In genomic region chr3:182729903-182730674, GRCh38 we compare ENCODE assay signal across 1 cellular context.
TF ChIP-seq lines count a peak whose summit lies in the region.

No MANE protein-coding gene starts in this region.

TF ChIP-seq in GM12878, 131 proteins besides CTCF, POLR2A, EP300 and RAD21 (continued from another document and continues in another):
- TF ChIP-seq, protein P1, sequence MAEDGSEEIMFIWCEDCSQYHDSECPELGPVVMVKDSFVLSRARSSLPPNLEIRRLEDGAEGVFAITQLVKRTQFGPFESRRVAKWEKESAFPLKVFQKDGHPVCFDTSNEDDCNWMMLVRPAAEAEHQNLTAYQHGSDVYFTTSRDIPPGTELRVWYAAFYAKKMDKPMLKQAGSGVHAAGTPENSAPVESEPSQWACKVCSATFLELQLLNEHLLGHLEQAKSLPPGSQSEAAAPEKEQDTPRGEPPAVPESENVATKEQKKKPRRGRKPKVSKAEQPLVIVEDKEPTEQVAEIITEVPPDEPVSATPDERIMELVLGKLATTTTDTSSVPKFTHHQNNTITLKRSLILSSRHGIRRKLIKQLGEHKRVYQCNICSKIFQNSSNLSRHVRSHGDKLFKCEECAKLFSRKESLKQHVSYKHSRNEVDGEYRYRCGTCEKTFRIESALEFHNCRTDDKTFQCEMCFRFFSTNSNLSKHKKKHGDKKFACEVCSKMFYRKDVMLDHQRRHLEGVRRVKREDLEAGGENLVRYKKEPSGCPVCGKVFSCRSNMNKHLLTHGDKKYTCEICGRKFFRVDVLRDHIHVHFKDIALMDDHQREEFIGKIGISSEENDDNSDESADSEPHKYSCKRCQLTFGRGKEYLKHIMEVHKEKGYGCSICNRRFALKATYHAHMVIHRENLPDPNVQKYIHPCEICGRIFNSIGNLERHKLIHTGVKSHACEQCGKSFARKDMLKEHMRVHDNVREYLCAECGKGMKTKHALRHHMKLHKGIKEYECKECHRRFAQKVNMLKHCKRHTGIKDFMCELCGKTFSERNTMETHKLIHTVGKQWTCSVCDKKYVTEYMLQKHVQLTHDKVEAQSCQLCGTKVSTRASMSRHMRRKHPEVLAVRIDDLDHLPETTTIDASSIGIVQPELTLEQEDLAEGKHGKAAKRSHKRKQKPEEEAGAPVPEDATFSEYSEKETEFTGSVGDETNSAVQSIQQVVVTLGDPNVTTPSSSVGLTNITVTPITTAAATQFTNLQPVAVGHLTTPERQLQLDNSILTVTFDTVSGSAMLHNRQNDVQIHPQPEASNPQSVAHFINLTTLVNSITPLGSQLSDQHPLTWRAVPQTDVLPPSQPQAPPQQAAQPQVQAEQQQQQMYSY (CRISPR knock-in tag; IDR thresholded peaks at IDR 0.05): no peak
- no peak; the same call in 1 of the 2 replicates for TF ChIP-seq TAF1 (IDR thresholded peaks at IDR 0.05; ENCODE audit: borderline replicate concordance, low read depth, low read length)
- TF ChIP-seq CBX3 (IDR thresholded peaks at IDR 0.05; ENCODE audit: borderline replicate concordance, low read depth): no peak
- TF ChIP-seq, protein P2, sequence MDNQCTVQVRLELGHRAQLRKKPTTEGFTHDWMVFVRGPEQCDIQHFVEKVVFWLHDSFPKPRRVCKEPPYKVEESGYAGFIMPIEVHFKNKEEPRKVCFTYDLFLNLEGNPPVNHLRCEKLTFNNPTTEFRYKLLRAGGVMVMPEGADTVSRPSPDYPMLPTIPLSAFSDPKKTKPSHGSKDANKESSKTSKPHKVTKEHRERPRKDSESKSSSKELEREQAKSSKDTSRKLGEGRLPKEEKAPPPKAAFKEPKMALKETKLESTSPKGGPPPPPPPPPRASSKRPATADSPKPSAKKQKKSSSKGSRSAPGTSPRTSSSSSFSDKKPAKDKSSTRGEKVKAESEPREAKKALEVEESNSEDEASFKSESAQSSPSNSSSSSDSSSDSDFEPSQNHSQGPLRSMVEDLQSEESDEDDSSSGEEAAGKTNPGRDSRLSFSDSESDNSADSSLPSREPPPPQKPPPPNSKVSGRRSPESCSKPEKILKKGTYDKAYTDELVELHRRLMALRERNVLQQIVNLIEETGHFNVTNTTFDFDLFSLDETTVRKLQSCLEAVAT (IDR thresholded peaks at IDR 0.05): no peak
- no peak for TF ChIP-seq FOXK2 (IDR thresholded peaks at IDR 0.05)
- peak; percentile 94 for TF ChIP-seq IKZF2 (IDR thresholded peaks at IDR 0.05)
- TF ChIP-seq HDAC2 (IDR thresholded peaks at IDR 0.05): no peak
- TF ChIP-seq SMC3 (IDR thresholded peaks at IDR 0.05; ENCODE audit: borderline replicate concordance, low read length): no peak
- TF ChIP-seq LARP7 (IDR thresholded peaks at IDR 0.05): no peak
- TF ChIP-seq SMARCA5 (IDR thresholded peaks at IDR 0.05): no peak; the same call in 1 of the 2 replicates
- TF ChIP-seq, protein P3, sequence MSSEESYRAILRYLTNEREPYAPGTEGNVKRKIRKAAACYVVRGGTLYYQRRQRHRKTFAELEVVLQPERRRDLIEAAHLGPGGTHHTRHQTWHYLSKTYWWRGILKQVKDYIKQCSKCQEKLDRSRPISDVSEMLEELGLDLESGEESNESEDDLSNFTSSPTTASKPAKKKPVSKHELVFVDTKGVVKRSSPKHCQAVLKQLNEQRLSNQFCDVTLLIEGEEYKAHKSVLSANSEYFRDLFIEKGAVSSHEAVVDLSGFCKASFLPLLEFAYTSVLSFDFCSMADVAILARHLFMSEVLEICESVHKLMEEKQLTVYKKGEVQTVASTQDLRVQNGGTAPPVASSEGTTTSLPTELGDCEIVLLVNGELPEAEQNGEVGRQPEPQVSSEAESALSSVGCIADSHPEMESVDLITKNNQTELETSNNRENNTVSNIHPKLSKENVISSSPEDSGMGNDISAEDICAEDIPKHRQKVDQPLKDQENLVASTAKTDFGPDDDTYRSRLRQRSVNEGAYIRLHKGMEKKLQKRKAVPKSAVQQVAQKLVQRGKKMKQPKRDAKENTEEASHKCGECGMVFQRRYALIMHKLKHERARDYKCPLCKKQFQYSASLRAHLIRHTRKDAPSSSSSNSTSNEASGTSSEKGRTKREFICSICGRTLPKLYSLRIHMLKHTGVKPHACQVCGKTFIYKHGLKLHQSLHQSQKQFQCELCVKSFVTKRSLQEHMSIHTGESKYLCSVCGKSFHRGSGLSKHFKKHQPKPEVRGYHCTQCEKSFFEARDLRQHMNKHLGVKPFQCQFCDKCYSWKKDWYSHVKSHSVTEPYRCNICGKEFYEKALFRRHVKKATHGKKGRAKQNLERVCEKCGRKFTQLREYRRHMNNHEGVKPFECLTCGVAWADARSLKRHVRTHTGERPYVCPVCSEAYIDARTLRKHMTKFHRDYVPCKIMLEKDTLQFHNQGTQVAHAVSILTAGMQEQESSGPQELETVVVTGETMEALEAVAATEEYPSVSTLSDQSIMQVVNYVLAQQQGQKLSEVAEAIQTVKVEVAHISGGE (CRISPR knock-in tag; IDR thresholded peaks at IDR 0.05): no peak
- TF ChIP-seq ZNF217 (IDR thresholded peaks at IDR 0.05): 0 out of 2 replicates have a peak, but pooled peaks have one; percentile 53
- TF ChIP-seq, protein P4, sequence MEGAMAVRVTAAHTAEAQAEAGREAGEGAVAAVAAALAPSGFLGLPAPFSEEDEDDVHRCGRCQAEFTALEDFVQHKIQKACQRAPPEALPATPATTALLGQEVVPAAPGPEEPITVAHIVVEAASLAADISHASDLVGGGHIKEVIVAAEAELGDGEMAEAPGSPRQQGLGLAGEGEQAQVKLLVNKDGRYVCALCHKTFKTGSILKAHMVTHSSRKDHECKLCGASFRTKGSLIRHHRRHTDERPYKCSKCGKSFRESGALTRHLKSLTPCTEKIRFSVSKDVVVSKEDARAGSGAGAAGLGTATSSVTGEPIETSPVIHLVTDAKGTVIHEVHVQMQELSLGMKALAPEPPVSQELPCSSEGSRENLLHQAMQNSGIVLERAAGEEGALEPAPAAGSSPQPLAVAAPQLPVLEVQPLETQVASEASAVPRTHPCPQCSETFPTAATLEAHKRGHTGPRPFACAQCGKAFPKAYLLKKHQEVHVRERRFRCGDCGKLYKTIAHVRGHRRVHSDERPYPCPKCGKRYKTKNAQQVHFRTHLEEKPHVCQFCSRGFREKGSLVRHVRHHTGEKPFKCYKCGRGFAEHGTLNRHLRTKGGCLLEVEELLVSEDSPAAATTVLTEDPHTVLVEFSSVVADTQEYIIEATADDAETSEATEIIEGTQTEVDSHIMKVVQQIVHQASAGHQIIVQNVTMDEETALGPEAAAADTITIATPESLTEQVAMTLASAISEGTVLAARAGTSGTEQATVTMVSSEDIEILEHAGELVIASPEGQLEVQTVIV (IDR thresholded peaks at IDR 0.05; ENCODE audit: borderline replicate concordance, partially characterized antibody): no peak
- no peak for TF ChIP-seq USF2 (IDR thresholded peaks at IDR 0.05; ENCODE audit: borderline replicate concordance, low read depth, low read length)
- TF ChIP-seq ASH2L (IDR thresholded peaks at IDR 0.05; ENCODE audit: borderline replicate concordance, low read depth): no peak
- TF ChIP-seq HDAC6 (IDR thresholded peaks at IDR 0.05; ENCODE audit: unreplicated experiment): no peak
- no peak for TF ChIP-seq ZNF622 (IDR thresholded peaks at IDR 0.05)
- TF ChIP-seq MEF2A (IDR thresholded peaks at IDR 0.05; ENCODE audit: insufficient read depth, low read depth, low read length): peak; percentile 46; the same call in 1 of the 2 replicates
- TF ChIP-seq NR2C1 (IDR thresholded peaks at IDR 0.05): peak; percentile 15; the same call in 1 of the 2 replicates
- TF ChIP-seq CHD2 (IDR thresholded peaks at IDR 0.05; ENCODE audit: borderline replicate concordance, low read depth, low read length): no peak
- TF ChIP-seq EZH2 (IDR thresholded peaks at IDR 0.05; ENCODE audit: borderline replicate concordance, control insufficient read depth, low read depth, low read length): no peak
- peak; percentile 6 for TF ChIP-seq CREB1 (IDR thresholded peaks at IDR 0.05; ENCODE audit: low read depth)
- TF ChIP-seq IRF3 (IDR thresholded peaks at IDR 0.05): no peak
- TF ChIP-seq MXI1 (IDR thresholded peaks at IDR 0.05; ENCODE audit: low read depth, low read length): no peak
- TF ChIP-seq KLF5 (IDR thresholded peaks at IDR 0.05; ENCODE audit: partially characterized antibody): no peak
- no peak for TF ChIP-seq NRF1 (conservative IDR thresholded peaks at IDR 0.05; ENCODE audit: low read depth, low read length)
- TF ChIP-seq, protein P5, sequence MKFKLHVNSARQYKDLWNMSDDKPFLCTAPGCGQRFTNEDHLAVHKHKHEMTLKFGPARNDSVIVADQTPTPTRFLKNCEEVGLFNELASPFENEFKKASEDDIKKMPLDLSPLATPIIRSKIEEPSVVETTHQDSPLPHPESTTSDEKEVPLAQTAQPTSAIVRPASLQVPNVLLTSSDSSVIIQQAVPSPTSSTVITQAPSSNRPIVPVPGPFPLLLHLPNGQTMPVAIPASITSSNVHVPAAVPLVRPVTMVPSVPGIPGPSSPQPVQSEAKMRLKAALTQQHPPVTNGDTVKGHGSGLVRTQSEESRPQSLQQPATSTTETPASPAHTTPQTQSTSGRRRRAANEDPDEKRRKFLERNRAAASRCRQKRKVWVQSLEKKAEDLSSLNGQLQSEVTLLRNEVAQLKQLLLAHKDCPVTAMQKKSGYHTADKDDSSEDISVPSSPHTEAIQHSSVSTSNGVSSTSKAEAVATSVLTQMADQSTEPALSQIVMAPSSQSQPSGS (IDR thresholded peaks at IDR 0.05; ENCODE audit: low read length): peak; percentile 43; the same call in 1 of the 2 replicates
- TF ChIP-seq CHD4 (IDR thresholded peaks at IDR 0.05): no peak
- no peak for TF ChIP-seq E2F4 (IDR thresholded peaks at IDR 0.05; ENCODE audit: low read depth, low read length)
- no peak; the same call in 1 of the 2 replicates for TF ChIP-seq BACH1 (IDR thresholded peaks at IDR 0.05; ENCODE audit: borderline replicate concordance)
- no peak for TF ChIP-seq CHD1 (IDR thresholded peaks at IDR 0.05; ENCODE audit: low read depth, low read length)
- no peak for TF ChIP-seq ZBTB40 (IDR thresholded peaks at IDR 0.05; ENCODE audit: borderline replicate concordance)
- TF ChIP-seq NR2C2 (IDR thresholded peaks at IDR 0.05; ENCODE audit: borderline replicate concordance, control insufficient read depth, insufficient read length, low read depth): no peak
- TF ChIP-seq IRF5 (IDR thresholded peaks at IDR 0.05; ENCODE audit: borderline replicate concordance): no peak
- TF ChIP-seq SREBF1 (IDR thresholded peaks at IDR 0.05; ENCODE audit: low read length): no peak
- TF ChIP-seq, protein P6, sequence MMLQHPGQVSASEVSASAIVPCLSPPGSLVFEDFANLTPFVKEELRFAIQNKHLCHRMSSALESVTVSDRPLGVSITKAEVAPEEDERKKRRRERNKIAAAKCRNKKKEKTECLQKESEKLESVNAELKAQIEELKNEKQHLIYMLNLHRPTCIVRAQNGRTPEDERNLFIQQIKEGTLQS (IDR thresholded peaks at IDR 0.05; ENCODE audit: borderline replicate concordance, extremely low read depth, low read depth, low read length): no peak
- TF ChIP-seq WRNIP1 (IDR thresholded peaks at IDR 0.05; ENCODE audit: borderline replicate concordance, low read depth, low read length): no peak
